15 cellular contexts compared by ENCODE assay signal in genomic region chr4:138209094-138209493, GRCh38. TPM values are rescaled to one million over a fixed set of nuclear protein-coding genes. Genes with fewer than 3 reads are reported as not detected.
A peak's percentile ranks its signal among the peaks of the same experiment; 100 is the strongest.
DNase-seq lines count a peak whose midpoint lies in the region; ATAC-seq and TF ChIP-seq lines count a peak whose summit lies in the region.
"Had no signal": no experiment of that assay in that cellular context is flagged by ENCODE, and none has a peak within 500 bp of the region (broad histone marks: within the 10 kb centered on the region; RNA-seq: fewer than 3 reads in every experiment).

No MANE protein-coding gene starts in this region.

- no peak overlapping the region for H3K9ac ChIP-seq in mammary epithelial cell (ENCODE audit: insufficient read depth, low read length)
- H3K9ac ChIP-seq: BLaER1 had no signal

- no peak overlapping the region for H3K4me3 ChIP-seq in breast epithelium
- H3K4me3 ChIP-seq in mammary epithelial cell (replicated peaks in 1 of 3; ENCODE audit: insufficient read depth in 1 of 3, low read depth in 2 of 3, low read length in 3 of 3) = no peak overlapping the region
- H3K4me3 ChIP-seq: BLaER1, GM23338 had no signal

- H3K36me3 ChIP-seq in breast epithelium (no peaks in the 10 kb centered on the region), mammary epithelial cell (ENCODE audit: insufficient read depth, low read length) (peaks cover 19% of the 10 kb centered on the region)
- H3K36me3 ChIP-seq: BLaER1 had no signal

- dilution Hi-C loops in mammary epithelial cell (cut with HindIII; ENCODE audit: low sequenced_read_pairs) = no loop called here

- H3K27me3 ChIP-seq in breast epithelium (no peaks in the 10 kb centered on the region), mammary epithelial cell (ENCODE audit: insufficient read depth, low read length) (no peaks in the 10 kb centered on the region)
- H3K27me3 ChIP-seq: BLaER1 had no signal

- peak; percentile 75 for DNase-seq in MCF 10A (ENCODE audit: unreplicated experiment)
- DNase-seq in breast epithelium (ENCODE audit: low spot score in 2 of 2) = no peak
- peak; percentile 69 for DNase-seq in mammary epithelial cell
- DNase-seq in endothelial cell (ENCODE audit: low spot score) = no peak
- no peak for DNase-seq in DMS 273 treated with DMSO at 0.1 percent for 48 hours (lab: John Stamatoyannopoulos, UW)
- DNase-seq: CD4-positive, alpha-beta memory T cell; HCEC 1CT; IMR-90 had no signal

- ATAC-seq in esophagus mucosa = peak; percentile 60
- ATAC-seq in HG02870 (IDR thresholded peaks at IDR 0.05; ENCODE audit: unreplicated experiment) = no peak
- ATAC-seq: GM23338 had no signal

- peaks cover 25% of the 10 kb centered on the region for H3K4me1 Mint-ChIP-seq in MCF 10A (ENCODE audit: insufficient read depth, unreplicated experiment)
- H3K4me1 Mint-ChIP-seq in endothelial cell (ENCODE audit: unreplicated experiment) = peaks cover 3% of the 10 kb centered on the region
- H3K4me1 Mint-ChIP-seq: CD14-positive monocyte; CD4-positive, alpha-beta memory T cell had no signal

- in situ Hi-C loops in mammary epithelial cell (cut with MboI; ENCODE audit: low sequenced_read_pairs in 2 of 2) = no loop called here

- H3K27ac ChIP-seq in breast epithelium (no peak overlapping the region), mammary epithelial cell (ENCODE audit: insufficient read depth, low read depth, low read length) (no peak overlapping the region)
- H3K27ac ChIP-seq: 22Rv1, BLaER1, HL-60 had no signal

- H3K9me3 ChIP-seq in breast epithelium (no peaks in the 10 kb centered on the region), mammary epithelial cell (replicated peaks; ENCODE audit: insufficient read depth, low read length) (no peaks in the 10 kb centered on the region)
- H3K9me3 ChIP-seq: BLaER1 had no signal

- H4K20me1 ChIP-seq in mammary epithelial cell (ENCODE audit: insufficient read depth, low read length) = no peaks in the 10 kb centered on the region
- H4K20me1 ChIP-seq: BLaER1 had no signal

- H3K27ac Mint-ChIP-seq in MCF 10A (ENCODE audit: low read depth, unreplicated experiment) (peak overlapping the region; percentile 49), endothelial cell (ENCODE audit: unreplicated experiment) (no peak overlapping the region)
- H3K27ac Mint-ChIP-seq: CD14-positive monocyte; CD4-positive, alpha-beta memory T cell; GM23338 had no signal

- CTCF ChIA-PET in MCF 10A (lab: Yijun Ruan, JAX) (interaction anchor here (0.9 kb wide), 1 partner anchor 389 kb away, joined by 4 read pairs; no protein-coding TSS in a partner anchor), mammary epithelial cell (lab: Charles Lee; ENCODE audit: low non-redundant PET) (no interaction called here)

- intact Hi-C loops in MCF 10A (cut with micrococcal nuclease) (no loop called here), breast epithelium (cut with DNase I; ENCODE audit: low total_unique reads) (no loop called here), mammary epithelial cell (cut with micrococcal nuclease) (loop anchor here (5.0 kb wide), 1 partner anchor 33 kb away; the partner anchor contains the start of gene SLC7A11)

- BruUV-seq in MCF 10A (replicated peaks; lab: Mats Ljungman, UMichigan) (no TSS peak), mammary epithelial cell (replicated peaks; lab: Mats Ljungman, UMichigan) (no TSS peak)

- POLR2A ChIA-PET in MCF 10A (lab: Yijun Ruan, JAX) = interaction anchor here (0.5 to 3.2 kb wide), 14 partner anchors 9 to 228 kb away, joined by 3 to 31 read pairs (median 6); partner anchors contain the start of gene SLC7A11

- WGBS in mammary epithelial cell (ENCODE audit: low coverage, missing lambda C conversion rate) = 28% methylated on average over 1 of the region's 1 CpG

- H3K9me3 Mint-ChIP-seq in MCF 10A (ENCODE audit: unreplicated experiment) = no peaks in the 10 kb centered on the region
- no peaks in the 10 kb centered on the region for H3K9me3 Mint-ChIP-seq in endothelial cell (ENCODE audit: unreplicated experiment)
- H3K9me3 Mint-ChIP-seq: CD14-positive monocyte; CD4-positive, alpha-beta memory T cell; GM23338 had no signal

- H3K4me3 Mint-ChIP-seq in MCF 10A (ENCODE audit: unreplicated experiment) (no peak overlapping the region), endothelial cell (ENCODE audit: unreplicated experiment) (no peak overlapping the region)
- H3K4me3 Mint-ChIP-seq: CD14-positive monocyte; CD4-positive, alpha-beta memory T cell; GM23338 had no signal

- H3K27me3 Mint-ChIP-seq in MCF 10A (ENCODE audit: insufficient read depth, unreplicated experiment) = no peaks in the 10 kb centered on the region
- H3K27me3 Mint-ChIP-seq in endothelial cell (ENCODE audit: unreplicated experiment) = no peaks in the 10 kb centered on the region
- H3K27me3 Mint-ChIP-seq: CD4-positive, alpha-beta memory T cell had no signal

- H3K36me3 Mint-ChIP-seq in MCF 10A (ENCODE audit: insufficient read depth, unreplicated experiment) = peaks cover 43% of the 10 kb centered on the region
- no peaks in the 10 kb centered on the region for H3K36me3 Mint-ChIP-seq in endothelial cell (ENCODE audit: low read depth, unreplicated experiment)
- H3K36me3 Mint-ChIP-seq: CD14-positive monocyte; CD4-positive, alpha-beta memory T cell had no signal

- H3K4me2 ChIP-seq in mammary epithelial cell (ENCODE audit: insufficient read depth, low read depth, low read length) = no peak overlapping the region
- H3K4me2 ChIP-seq: BLaER1, GM23338 had no signal

- no peak overlapping the region for H2AFZ ChIP-seq in mammary epithelial cell (ENCODE audit: low read depth, low read length)
- H2AFZ ChIP-seq: GM23338 had no signal

- H3K4me1 ChIP-seq in breast epithelium (no peaks in the 10 kb centered on the region), mammary epithelial cell (ENCODE audit: insufficient read depth, low read length) (peaks cover 11% of the 10 kb centered on the region)
- H3K4me1 ChIP-seq: BLaER1 had no signal

- TF ChIP-seq POLR2A in breast epithelium (IDR thresholded peaks at IDR 0.05) = no peak

- TF ChIP-seq CTCF in MCF 10A (IDR thresholded peaks at IDR 0.05; ENCODE audit: unreplicated experiment) = no peak
- no peak for TF ChIP-seq CTCF in breast epithelium (IDR thresholded peaks at IDR 0.05)
- no peak for TF ChIP-seq CTCF in mammary epithelial cell (conservative IDR thresholded peaks at IDR 0.05 in 1 of 2, IDR thresholded peaks at IDR 0.05 in 1 of 2; ENCODE audit: extremely low read depth in 1 of 2, insufficient read depth in 1 of 2, low read depth in 1 of 2, low read length in 2 of 2)
- no peak for TF ChIP-seq CTCF in endothelial cell (IDR thresholded peaks at IDR 0.05; ENCODE audit: unreplicated experiment)

- peaks cover 12% of the 10 kb centered on the region for H3K79me2 ChIP-seq in mammary epithelial cell (ENCODE audit: insufficient read depth, low read length)

RNA-seq across cellular contexts. Expression of gene SLC7A11, which starts 33.1 kb away (rescaled TPM):
- 103 and 153 TPM in 2 replicates for total RNA-seq in MCF 10A (2022)
- 1 to 10 TPM in 2 of 3 donors, under 1 TPM in 1; 0.16 to 1.9 (median 1.3) TPM for total RNA-seq in breast epithelium
- total RNA-seq in mammary epithelial cell = 100 to 1,000 TPM in 1 of 2 donors, 10 to 100 TPM in 1; 80.2 to 248 TPM
- 18.7 TPM for polyA plus RNA-seq in mammary epithelial cell
- polyA minus RNA-seq in mammary epithelial cell = 48.9 TPM
- 16.3 TPM for total RNA-seq in esophagus mucosa
- 5.1 TPM for total RNA-seq in endothelial cell (ENCODE audit: unreplicated experiment)
- polyA plus RNA-seq: CD4-positive, alpha-beta memory T cell had no signal

Comparison
In these comparisons a context has a peak if more than half of its experiments do, and no peak if none do; other contexts are left out.
1. DNase-seq: peak in MCF 10A (single experiment) and mammary epithelial cell (single experiment); none in breast epithelium (0 of 2), endothelial cell (single experiment) and DMS 273 treated with DMSO at 0.1 percent for 48 hours (single experiment).